In the genomic region with DNA sequence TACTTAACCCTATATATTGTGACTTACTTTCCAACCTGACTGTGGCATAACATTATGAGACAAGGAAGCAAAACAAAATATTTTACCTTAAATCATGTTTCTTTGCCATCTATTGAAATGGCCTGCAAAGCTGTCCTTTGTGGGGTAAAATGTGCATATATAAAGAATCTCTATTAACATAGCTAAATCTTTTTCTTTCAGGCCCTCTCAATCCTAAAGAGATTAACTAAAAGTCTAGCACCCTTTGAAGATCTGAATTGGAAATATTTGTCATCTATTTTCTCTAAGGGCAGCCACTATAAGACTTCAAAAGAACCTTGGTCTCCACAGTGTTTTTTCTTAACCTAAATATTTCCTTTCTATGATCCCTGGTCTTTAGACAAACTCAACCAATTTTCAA, we compare ENCODE assay signal across 26 cellular contexts.
"Had no signal": no experiment of that assay in that cellular context is flagged by ENCODE, and none has a peak within 500 bp of the region (broad histone marks: within the 10 kb centered on the region; RNA-seq: fewer than 3 reads in every experiment).

No MANE protein-coding gene starts in this region.

- DNase-seq: hippocampal formation; islet precursor cell; left ventricle myocardium inferior; naive B cell; natural killer cell; nephron progenitor cell; occipital lobe; right lobe of liver; stimulated activated CD4-positive, alpha-beta T cell treated with anti-CD3 and anti-CD28 coated beads, Interleukin-1b, Interleukin-23, amount 100 ng/mL, for 48 hours; stimulated activated CD4-positive, alpha-beta T cell treated with anti-CD3 and anti-CD28 coated beads, Interleukin-2, amount 100 ng/mL, for 48 hours; stimulated activated CD4-positive, alpha-beta T cell treated with anti-CD3 and anti-CD28 coated beads, Interleukin-4, amount 100 ng/mL, for 4 hours; stimulated activated CD8-positive, alpha-beta memory T cell treated with anti-CD3 and anti-CD28 coated beads, Interleukin-4, amount 100 ng/mL, for 48 hours; stimulated activated naive CD4-positive, alpha-beta T cell treated with Interleukin-2 at 50 U/mL for 16 hours; stimulated activated naive CD8-positive, alpha-beta T cell treated with anti-CD3 and anti-CD28 coated beads, Interleukin-15, amount 100 ng/mL, for 72 hours; substantia nigra; uterus had no signal

- H2AFZ ChIP-seq: neural progenitor cell, parathyroid adenoma had no signal

- H3K4me3 Mint-ChIP-seq: mesothelial cell of epicardium; naive B cell; natural killer cell; nephron progenitor cell; neural progenitor cell; stimulated activated memory B cell treated with anti-CD40 and anti-IgM and Interleukin-4, amounts not matched to agents 10 μg/mL and 1 μg/mL and 100 μg/mL, for 72 hours; stimulated activated naive CD8-positive, alpha-beta T cell treated with anti-CD3 and anti-CD28 coated beads, Interleukin-15, amount 100 ng/mL, for 72 hours; type B pancreatic cell had no signal

- H3K9ac ChIP-seq: neural progenitor cell, parathyroid adenoma had no signal

- H3K36me3 ChIP-seq: left ventricle myocardium inferior, neural progenitor cell, neutrophil, right atrium auricular region, right lobe of liver, tibial nerve, uterus had no signal

- H3K4me2 ChIP-seq: neural progenitor cell, smooth muscle cell had no signal

- H3K4me3 ChIP-seq: left ventricle myocardium inferior, lung, neural progenitor cell, right atrium auricular region, right lobe of liver, smooth muscle cell, tibial nerve, uterus had no signal

- H3K9me3 Mint-ChIP-seq: mesothelial cell of epicardium; naive B cell; natural killer cell; stimulated activated memory B cell treated with anti-CD40 and anti-IgM and Interleukin-4, amounts not matched to agents 10 μg/mL and 1 μg/mL and 100 μg/mL, for 72 hours; stimulated activated naive CD8-positive, alpha-beta T cell treated with anti-CD3 and anti-CD28 coated beads, Interleukin-15, amount 100 ng/mL, for 72 hours; type B pancreatic cell had no signal

- H3K27ac ChIP-seq: left ventricle myocardium inferior, neural progenitor cell, neutrophil, parathyroid adenoma, right atrium auricular region, right lobe of liver, tibial nerve, uterus had no signal

- H3K27ac Mint-ChIP-seq: mesothelial cell of epicardium; naive B cell; natural killer cell; nephron progenitor cell; neural progenitor cell; stimulated activated memory B cell treated with anti-CD40 and anti-IgM and Interleukin-4, amounts not matched to agents 10 μg/mL and 1 μg/mL and 100 μg/mL, for 72 hours; stimulated activated naive CD8-positive, alpha-beta T cell treated with anti-CD3 and anti-CD28 coated beads, Interleukin-15, amount 100 ng/mL, for 72 hours; type B pancreatic cell had no signal

- H3K4me1 Mint-ChIP-seq: nephron progenitor cell had no signal

- H3K27me3 ChIP-seq: neural progenitor cell, neutrophil, right atrium auricular region, right lobe of liver, tibial nerve, uterus had no signal

- H3K9me3 ChIP-seq: left ventricle myocardium inferior, neutrophil, right atrium auricular region, right lobe of liver, tibial nerve, uterus had no signal

- H3K36me3 Mint-ChIP-seq: mesothelial cell of epicardium; naive B cell; natural killer cell; neural progenitor cell; stimulated activated memory B cell treated with anti-CD40 and anti-IgM and Interleukin-4, amounts not matched to agents 10 μg/mL and 1 μg/mL and 100 μg/mL, for 72 hours; type B pancreatic cell had no signal

- ATAC-seq: natural killer cell; right lobe of liver; stimulated activated memory B cell treated with anti-CD40 and anti-IgM and Interleukin-4, amounts not matched to agents 10 μg/mL and 1 μg/mL and 100 μg/mL, for 72 hours; stimulated activated naive CD8-positive, alpha-beta T cell treated with anti-CD3 and anti-CD28 coated beads, Interleukin-15, amount 100 ng/mL, for 72 hours had no signal

- H3K4me1 ChIP-seq: neural progenitor cell, parathyroid adenoma, right lobe of liver, uterus had no signal

- H3K79me2 ChIP-seq: parathyroid adenoma had no signal

- H3K27me3 Mint-ChIP-seq: naive B cell; stimulated activated memory B cell treated with anti-CD40 and anti-IgM and Interleukin-4, amounts not matched to agents 10 μg/mL and 1 μg/mL and 100 μg/mL, for 72 hours; stimulated activated naive CD8-positive, alpha-beta T cell treated with anti-CD3 and anti-CD28 coated beads, Interleukin-15, amount 100 ng/mL, for 72 hours; type B pancreatic cell had no signal
